ENCODE assay signal across 10 cellular contexts in genomic region chr19:34316741-34317241, GRCh38. TPM values are rescaled to one million over a fixed set of nuclear protein-coding genes. Genes with fewer than 3 reads are reported as not detected.
A peak's percentile ranks its signal among the peaks of the same experiment; 100 is the strongest.
DNase-seq lines count a peak whose midpoint lies in the region; ATAC-seq and TF ChIP-seq lines count a peak whose summit lies in the region.
"Had no signal": no experiment of that assay in that cellular context is flagged by ENCODE, and none has a peak within 500 bp of the region (broad histone marks: within the 10 kb centered on the region; RNA-seq: fewer than 3 reads in every experiment).

No MANE protein-coding gene starts in this region.

- no peak for TF ChIP-seq RAD21 in liver (IDR thresholded peaks at IDR 0.05)

- ATAC-seq in upper lobe of right lung (peak; percentile 6), foreskin keratinocyte (no peak)

- peak overlapping the region; percentile 66 for H3K4me3 Mint-ChIP-seq in activated naive CD4-positive, alpha-beta T cell treated with anti-CD3 and anti-CD28 coated beads, Interleukin-2, amount 50 U/mL, for 24 hours
- H3K4me3 Mint-ChIP-seq in activated T-helper 2 cell treated with anti-CD3 and anti-CD28 coated beads, Interferon-gamma antibody, Interleukin-2, Interleukin-4, amounts not matched to agents 10 μg/mL and 5 μg/mL and 100 μg/mL, durations not matched to agents 14 hours and 24 hours and 36 hours (ENCODE audit: low read depth) = no peak overlapping the region

- H3K4me3 ChIP-seq in ascending aorta (no peak overlapping the region), liver (ENCODE audit: low read depth in 1 of 3, low read length in 3 of 3) (no peak overlapping the region), upper lobe of right lung (no peak overlapping the region), stomach (no peak overlapping the region)

- H3K4me1 ChIP-seq in ascending aorta = peaks cover 8 to 37% of the 10 kb centered on the region in 2 donors
- no peaks in the 10 kb centered on the region for H3K4me1 ChIP-seq in liver (ENCODE audit: control insufficient read depth in 4 of 4, insufficient read depth in 4 of 4, low read length in 3 of 4)
- peaks cover 26% of the 10 kb centered on the region for H3K4me1 ChIP-seq in upper lobe of right lung
- peaks cover 20% of the 10 kb centered on the region for H3K4me1 ChIP-seq in foreskin keratinocyte
- peaks cover 5 to 30% (median 14%) of the 10 kb centered on the region in 4 donors for H3K4me1 ChIP-seq in stomach

- H3K4me1 Mint-ChIP-seq in activated naive CD4-positive, alpha-beta T cell treated with anti-CD3 and anti-CD28 coated beads, Interleukin-2, amount 50 U/mL, for 24 hours = peaks cover 58% of the 10 kb centered on the region
- peaks cover 4% of the 10 kb centered on the region for H3K4me1 Mint-ChIP-seq in activated T-helper 2 cell treated with anti-CD3 and anti-CD28 coated beads, Interferon-gamma antibody, Interleukin-2, Interleukin-4, amounts not matched to agents 10 μg/mL and 5 μg/mL and 100 μg/mL, durations not matched to agents 14 hours and 24 hours and 36 hours (ENCODE audit: low read depth)

- no peaks in the 10 kb centered on the region for H3K27me3 ChIP-seq in ascending aorta
- no peaks in the 10 kb centered on the region for H3K27me3 ChIP-seq in liver (ENCODE audit: control insufficient read depth in 4 of 4, insufficient read depth in 4 of 4, low read length in 3 of 4)
- no peaks in the 10 kb centered on the region for H3K27me3 ChIP-seq in upper lobe of right lung
- no peaks in the 10 kb centered on the region for H3K27me3 ChIP-seq in foreskin keratinocyte
- H3K27me3 ChIP-seq in stomach = no peaks in the 10 kb centered on the region

- peak overlapping the region; percentile 50 to 87 for H3K27ac ChIP-seq in ascending aorta
- H3K27ac ChIP-seq in liver (ENCODE audit: low read depth in 1 of 2, low read length in 2 of 2) = no peak overlapping the region
- peak overlapping the region; percentile 37 for H3K27ac ChIP-seq in upper lobe of right lung
- H3K27ac ChIP-seq in foreskin keratinocyte = no peak overlapping the region
- peak overlapping the region in 2 of 5 donors; percentile 6 to 58 for H3K27ac ChIP-seq in stomach

- intact Hi-C loops in ascending aorta (cut with DNase I) = loop anchor here (5.0 kb wide), 1 partner anchor 39 kb away; no protein-coding TSS in a partner anchor
- intact Hi-C loops in upper lobe of right lung (cut with DNase I) = no loop called here
- intact Hi-C loops in activated T-helper 2 cell treated with anti-CD3 and anti-CD28 coated beads, Interferon-gamma antibody, Interleukin-2, Interleukin-4, amounts not matched to agents 10 μg/mL and 5 μg/mL and 100 μg/mL, durations not matched to agents 14 hours and 24 hours and 36 hours (cut with micrococcal nuclease) = no loop called here
- intact Hi-C loops in stomach (cut with DNase I; ENCODE audit: low total_unique reads) = no loop called here

- no peaks in the 10 kb centered on the region for H3K9me3 Mint-ChIP-seq in activated naive CD4-positive, alpha-beta T cell treated with anti-CD3 and anti-CD28 coated beads, Interleukin-2, amount 50 U/mL, for 24 hours
- H3K9me3 Mint-ChIP-seq in activated T-helper 2 cell treated with anti-CD3 and anti-CD28 coated beads, Interferon-gamma antibody, Interleukin-2, Interleukin-4, amounts not matched to agents 10 μg/mL and 5 μg/mL and 100 μg/mL, durations not matched to agents 14 hours and 24 hours and 36 hours = no peaks in the 10 kb centered on the region

- no peak for TF ChIP-seq EP300 in stomach (IDR thresholded peaks at IDR 0.05)

- peak overlapping the region; percentile 2 for H3K27ac Mint-ChIP-seq in activated naive CD4-positive, alpha-beta T cell treated with anti-CD3 and anti-CD28 coated beads, Interleukin-2, amount 50 U/mL, for 24 hours
- no peak overlapping the region for H3K27ac Mint-ChIP-seq in activated T-helper 2 cell treated with anti-CD3 and anti-CD28 coated beads, Interferon-gamma antibody, Interleukin-2, Interleukin-4, amounts not matched to agents 10 μg/mL and 5 μg/mL and 100 μg/mL, durations not matched to agents 14 hours and 24 hours and 36 hours

- no peak for TF ChIP-seq POLR2A in stomach (IDR thresholded peaks at IDR 0.05)

- H3K9ac ChIP-seq in liver (ENCODE audit: low read depth in 1 of 2, low read length in 2 of 2) = no peak overlapping the region

- peaks cover 14% of the 10 kb centered on the region for H3K36me3 Mint-ChIP-seq in activated naive CD4-positive, alpha-beta T cell treated with anti-CD3 and anti-CD28 coated beads, Interleukin-2, amount 50 U/mL, for 24 hours
- H3K36me3 Mint-ChIP-seq in activated T-helper 2 cell treated with anti-CD3 and anti-CD28 coated beads, Interferon-gamma antibody, Interleukin-2, Interleukin-4, amounts not matched to agents 10 μg/mL and 5 μg/mL and 100 μg/mL, durations not matched to agents 14 hours and 24 hours and 36 hours (ENCODE audit: low read depth) = no peaks in the 10 kb centered on the region

- TF ChIP-seq CTCF in ascending aorta (IDR thresholded peaks at IDR 0.05) = no peak
- no peak for TF ChIP-seq CTCF in liver (IDR thresholded peaks at IDR 0.05; ENCODE audit: low read depth, low read length, missing input control)
- no peak for TF ChIP-seq CTCF in upper lobe of right lung (IDR thresholded peaks at IDR 0.05)
- no peak for TF ChIP-seq CTCF in foreskin keratinocyte (conservative IDR thresholded peaks at IDR 0.05)
- no peak for TF ChIP-seq CTCF in stomach (IDR thresholded peaks at IDR 0.05)

- no peaks in the 10 kb centered on the region for H3K27me3 Mint-ChIP-seq in activated naive CD4-positive, alpha-beta T cell treated with anti-CD3 and anti-CD28 coated beads, Interleukin-2, amount 50 U/mL, for 24 hours
- H3K27me3 Mint-ChIP-seq in activated T-helper 2 cell treated with anti-CD3 and anti-CD28 coated beads, Interferon-gamma antibody, Interleukin-2, Interleukin-4, amounts not matched to agents 10 μg/mL and 5 μg/mL and 100 μg/mL, durations not matched to agents 14 hours and 24 hours and 36 hours (ENCODE audit: low read depth) = no peaks in the 10 kb centered on the region

- peaks cover under 1 to 7% of the 10 kb centered on the region in 2 donors for H3K36me3 ChIP-seq in ascending aorta
- peaks cover 1 to 3% (median 2%) of the 10 kb centered on the region in 4 donors for H3K36me3 ChIP-seq in liver (ENCODE audit: control insufficient read depth in 4 of 4, insufficient read depth in 3 of 4, low read depth in 1 of 4, low read length in 3 of 4)
- H3K36me3 ChIP-seq in upper lobe of right lung = peaks cover 18% of the 10 kb centered on the region
- peaks cover 6 to 21% (median 20%) of the 10 kb centered on the region in 4 donors for H3K36me3 ChIP-seq in stomach

- no peak for DNase-seq in activated naive CD4-positive, alpha-beta T cell (lab: John Stamatoyannopoulos, UW)
- DNase-seq in ascending aorta (ENCODE audit: low spot score in 2 of 2) = no peak
- no peak for DNase-seq in upper lobe of right lung
- no peak for DNase-seq in foreskin keratinocyte
- no peak for DNase-seq in activated T-helper 2 cell treated with anti-CD3 and anti-CD28 coated beads, Interferon-gamma antibody, Interleukin-2, Interleukin-4, amounts not matched to agents 10 μg/mL and 5 μg/mL and 100 μg/mL, durations not matched to agents 14 hours and 24 hours and 36 hours (ENCODE audit: low spot score)
- no peak for DNase-seq in stomach
- DNase-seq: aorta, NCI-H526 had no signal

- H3K9me3 ChIP-seq in ascending aorta = no peaks in the 10 kb centered on the region
- H3K9me3 ChIP-seq in liver (ENCODE audit: control insufficient read depth in 4 of 4, low read length in 3 of 4) = no peaks in the 10 kb centered on the region
- no peaks in the 10 kb centered on the region for H3K9me3 ChIP-seq in upper lobe of right lung
- H3K9me3 ChIP-seq in stomach = no peaks in the 10 kb centered on the region

- 76% methylated on average over 3 of the region's 3 CpGs for WGBS in liver
- 66 to 92% (median 85%) methylated on average over 3 of the region's 3 CpGs for WGBS in stomach, 5 donors

TF ChIP-seq in liver, 16 proteins besides CTCF, POLR2A, EP300 and RAD21:
- peak; percentile 43 for TF ChIP-seq NR2F2 (IDR thresholded peaks at IDR 0.05)
- TF ChIP-seq FOXA2 (IDR thresholded peaks at IDR 0.05) = no peak
- TF ChIP-seq FOXA1 (IDR thresholded peaks at IDR 0.05) = no peak
- TF ChIP-seq MAX (IDR thresholded peaks at IDR 0.05) = no peak
TF ChIP-seq in liver: peak in this region for 1.

RNA-seq across cellular contexts. Expression of gene GPI, which starts 48.2 kb away (rescaled TPM):
- total RNA-seq in ascending aorta (337 TPM), liver (100 to 1,000 TPM in 1 of 2 donors, 10 to 100 TPM in 1; 61.8 to 182 TPM), upper lobe of right lung (144 TPM), foreskin keratinocyte (192 and 196 TPM in 2 replicates), stomach (100 to 1,000 TPM in 4 of 5 donors, 10 to 100 TPM in 1; 93.2 to 306 (median 110) TPM)
- polyA plus RNA-seq in liver (100 to 1,000 TPM; 133 to 191 TPM), foreskin keratinocyte (156 and 169 TPM in 2 replicates), stomach (10 to 100 TPM; 66.1 to 80.9 (median 67.8) TPM)
- total RNA-seq in activated T-helper 2 cell treated with anti-CD3 and anti-CD28 coated beads, Interferon-gamma antibody, Interleukin-2, Interleukin-4, amounts not matched to agents 10 μg/mL and 5 μg/mL and 100 μg/mL, durations not matched to agents 14 hours and 24 hours and 36 hours = 622 and 630 TPM in 2 replicates

Comparison
In these comparisons a context has a peak if more than half of its experiments do, and no peak if none do; other contexts are left out.
1. H3K27ac ChIP-seq: peak in ascending aorta (2 of 2) and upper lobe of right lung (single experiment); none in liver (0 of 2) and foreskin keratinocyte (single experiment).